1 cellular context compared by ENCODE assay signal in the genomic region with DNA sequence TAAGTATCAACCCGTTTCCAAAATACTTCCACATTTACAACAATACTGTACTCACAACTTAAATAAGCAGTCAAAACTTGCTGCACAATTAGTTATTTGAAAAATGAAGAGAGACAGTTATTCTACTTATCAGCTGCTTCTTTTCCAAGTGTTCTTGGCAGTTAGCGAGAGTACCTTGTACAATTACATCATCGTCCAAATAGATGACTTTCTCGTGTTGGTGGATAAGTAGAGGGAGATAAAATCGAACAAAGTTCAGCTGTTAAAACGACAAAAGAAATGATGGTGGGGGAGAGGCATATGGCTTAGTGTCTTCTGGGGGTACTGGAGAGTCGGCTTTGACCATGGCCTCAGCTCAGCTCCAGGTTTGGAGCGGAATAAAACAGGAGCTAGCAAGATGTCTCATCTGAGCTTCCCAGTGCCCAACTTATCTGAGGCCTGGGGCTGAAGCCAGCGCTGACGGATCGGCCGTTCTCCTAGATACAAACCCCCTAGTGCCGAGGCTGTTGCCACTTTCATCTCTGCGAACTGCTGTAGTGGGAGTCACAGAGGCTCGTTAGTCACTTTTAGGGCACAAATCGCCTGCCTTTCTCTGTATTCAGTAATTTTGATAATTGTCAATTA.
TF ChIP-seq lines count a peak whose summit lies in the region.

No MANE protein-coding gene starts in this region.

TF ChIP-seq in IMR-90, 13 proteins besides CTCF, POLR2A, EP300 and RAD21:
- TF ChIP-seq BHLHE40 (IDR thresholded peaks at IDR 0.05; ENCODE audit: low read depth, low read length) (no peak), RCOR1 (IDR thresholded peaks at IDR 0.05; ENCODE audit: insufficient replicate concordance, low read length) (no peak), MAZ (IDR thresholded peaks at IDR 0.05; ENCODE audit: borderline replicate concordance, low read depth, low read length) (no peak), RFX5 (IDR thresholded peaks at IDR 0.05; ENCODE audit: low read depth, low read length) (no peak)
